ENCODE assay signal across 8 cellular contexts in the genomic region with DNA sequence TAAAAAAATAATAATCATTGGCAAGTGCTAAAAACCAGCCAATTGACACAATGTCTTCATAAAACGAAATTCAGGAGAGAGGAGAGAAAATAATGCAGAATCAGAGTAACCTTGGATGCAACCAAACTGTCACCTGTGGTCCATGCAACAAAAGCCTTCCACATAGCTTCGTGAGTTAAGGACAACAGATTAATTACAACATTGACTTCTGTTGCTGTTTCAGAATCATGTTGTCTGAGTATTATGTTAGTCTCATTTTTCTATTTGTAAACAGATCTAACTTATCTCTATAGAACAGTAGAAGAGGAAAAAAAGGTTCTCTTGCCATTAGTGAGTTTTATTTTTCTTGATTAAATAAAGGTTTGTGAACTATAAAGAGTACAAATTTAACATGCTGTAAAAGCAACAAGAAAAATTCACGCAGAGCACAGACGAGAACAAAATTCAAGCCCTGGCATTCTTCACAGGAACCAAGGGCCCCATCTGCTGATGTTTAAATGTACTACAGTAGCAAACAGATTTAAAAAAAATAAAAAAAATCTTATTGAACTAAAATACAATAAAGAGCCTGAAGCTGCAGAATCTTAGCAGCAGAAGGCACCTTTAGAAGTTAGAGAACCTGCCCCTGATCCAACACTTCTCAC.
A peak's percentile ranks its signal among the peaks of the same experiment; 100 is the strongest.
DNase-seq lines count a peak whose midpoint lies in the region; ATAC-seq and TF ChIP-seq lines count a peak whose summit lies in the region.

No MANE protein-coding gene starts in this region.

- TF ChIP-seq CTCF in astrocyte of the cerebellum (IDR thresholded peaks at IDR 0.05; ENCODE audit: low read depth, low read length, missing control alignments): peak; percentile 62
- TF ChIP-seq CTCF in right lobe of liver (IDR thresholded peaks at IDR 0.05): peak; percentile 58 to 71 (median 67)

- peak overlapping the region in 1 of 3 donors; percentile 1 for H3K27ac ChIP-seq in right lobe of liver

- no peaks in the 10 kb centered on the region for H3K27me3 ChIP-seq in right lobe of liver

- in situ Hi-C loops in astrocyte of the cerebellum (cut with HindIII; ENCODE audit: low sequenced_read_pairs): no loop called here

- H3K4me1 ChIP-seq in right lobe of liver: peaks cover 0 to 4% (median 0%) of the 10 kb centered on the region in 4 donors

- intact Hi-C loops in right lobe of liver (cut with DNase I): no loop called here

- DNase-seq in AG20443 (ENCODE audit: low spot score) (peak; percentile 51), HT-29 (ENCODE audit: low spot score) (peak; percentile 69), astrocyte of the cerebellum (ENCODE audit: low read depth) (peak; percentile 32), right lobe of liver (peak in 1 of 3 donors; percentile 43)
- no peak for DNase-seq in activated CD4-positive, alpha-beta T cell treated with anti-CD3 and anti-CD28 coated beads, Interleukin-2, amount 50 U/mL, for 48 hours

- no peaks in the 10 kb centered on the region for H3K36me3 ChIP-seq in right lobe of liver

- no peaks in the 10 kb centered on the region for H3K9me3 ChIP-seq in right lobe of liver

- 14% methylated on average over 4 of the region's 4 CpGs for WGBS in right lobe of liver (ENCODE audit: insufficient coverage, low coverage, low lambda C conversion rate, missing lambda C conversion rate)

- peak; percentile 83 to 94 (median 87) for ATAC-seq in right lobe of liver
- ATAC-seq in GM18870 (IDR thresholded peaks at IDR 0.05; ENCODE audit: unreplicated experiment): no peak
- ATAC-seq in GM19467 (IDR thresholded peaks at IDR 0.05; ENCODE audit: unreplicated experiment): no peak
- ATAC-seq in HG02870 (IDR thresholded peaks at IDR 0.05; ENCODE audit: unreplicated experiment): no peak

- TF ChIP-seq POLR2A in right lobe of liver (IDR thresholded peaks at IDR 0.05): no peak

- H3K4me3 ChIP-seq in astrocyte of the cerebellum (ENCODE audit: low read depth, low read length): no peak overlapping the region
- no peak overlapping the region for H3K4me3 ChIP-seq in right lobe of liver

Comparison
In these comparisons a context has a peak if more than half of its experiments do, and no peak if none do; other contexts are left out.
1. DNase-seq: peak in AG20443 (single experiment), HT-29 (single experiment) and astrocyte of the cerebellum (single experiment); none in activated CD4-positive, alpha-beta T cell treated with anti-CD3 and anti-CD28 coated beads, Interleukin-2, amount 50 U/mL, for 48 hours (0 of 2).
2. ATAC-seq: peak in right lobe of liver (4 of 4); none in GM18870 (single experiment), GM19467 (single experiment) and HG02870 (single experiment).